Comparison of ENCODE assay signal across 8 cellular contexts in the genomic region with DNA sequence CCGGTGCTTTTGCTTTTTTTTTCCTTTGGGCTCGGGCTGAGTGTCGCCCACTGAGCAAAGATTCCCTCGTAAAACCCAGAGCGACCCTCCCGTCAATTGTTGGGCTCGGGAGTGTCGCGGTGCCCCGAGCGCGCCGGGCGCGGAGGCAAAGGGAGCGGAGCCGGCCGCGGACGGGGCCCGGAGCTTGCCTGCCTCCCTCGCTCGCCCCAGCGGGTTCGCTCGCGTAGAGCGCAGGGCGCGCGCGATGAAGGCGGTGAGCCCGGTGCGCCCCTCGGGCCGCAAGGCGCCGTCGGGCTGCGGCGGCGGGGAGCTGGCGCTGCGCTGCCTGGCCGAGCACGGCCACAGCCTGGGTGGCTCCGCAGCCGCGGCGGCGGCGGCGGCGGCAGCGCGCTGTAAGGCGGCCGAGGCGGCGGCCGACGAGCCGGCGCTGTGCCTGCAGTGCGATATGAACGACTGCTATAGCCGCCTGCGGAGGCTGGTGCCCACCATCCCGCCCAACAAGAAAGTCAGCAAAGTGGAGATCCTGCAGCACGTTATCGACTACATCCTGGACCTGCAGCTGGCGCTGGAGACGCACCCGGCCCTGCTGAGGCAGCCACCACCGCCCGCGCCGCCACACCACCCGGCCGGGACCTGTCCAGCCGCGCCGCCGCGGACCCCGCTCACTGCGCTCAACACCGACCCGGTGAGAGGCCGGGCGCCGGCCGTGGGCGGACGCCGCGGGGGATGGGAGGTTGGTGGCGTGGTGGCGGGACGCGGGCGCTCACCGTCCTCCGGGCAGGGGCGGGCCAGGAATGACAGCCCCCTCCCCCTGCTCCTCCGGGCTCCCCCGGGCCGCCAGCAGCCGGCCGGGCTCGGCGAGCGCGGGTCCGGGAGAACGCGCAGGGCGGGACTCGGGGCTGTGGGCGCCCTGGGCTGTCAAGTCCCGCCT. TPM values are rescaled to one million over a fixed set of nuclear protein-coding genes. Genes with fewer than 3 reads are reported as not detected.
DNase-seq lines count a peak whose midpoint lies in the region; ATAC-seq and TF ChIP-seq lines count a peak whose summit lies in the region.

No MANE protein-coding gene starts in this region.

- no peaks in the 10 kb centered on the region for H3K36me3 ChIP-seq in mammary epithelial cell (ENCODE audit: insufficient read depth, low read length)
- peaks cover 0 to 22% (median 12%) of the 10 kb centered on the region in 3 donors for H3K36me3 ChIP-seq in tibial artery
- H3K36me3 ChIP-seq in CD4-positive, alpha-beta memory T cell (ENCODE audit: insufficient read depth, low read length) = no peaks in the 10 kb centered on the region

- no TSS peak for BruUV-seq in mammary epithelial cell (replicated peaks; lab: Mats Ljungman, UMichigan)

- DNase-seq in activated CD4-positive, alpha-beta T cell treated with anti-CD3 and anti-CD28 coated beads for 48 hours = peak; percentile 4
- no peak for DNase-seq in activated CD4-positive, alpha-beta T cell treated with anti-CD3 and anti-CD28 coated beads for 1 hour
- DNase-seq in mammary epithelial cell (peak; percentile 29), kidney tubule cell (ENCODE audit: low spot score) (peak; percentile 60), tibial artery (peak in 1 of 2 donors; percentile 68), GF-D8 (lab: John Stamatoyannopoulos, UW) (no peak)
- no peak for DNase-seq in naive thymus-derived CD8-positive, alpha-beta T cell
- no peak for DNase-seq in CD4-positive, alpha-beta memory T cell

- CTCF ChIA-PET in mammary epithelial cell (lab: Charles Lee; ENCODE audit: low non-redundant PET) = interaction anchor here (0.6 kb wide), 1 partner anchor 33 kb away, joined by 4 read pairs; no protein-coding TSS in a partner anchor
- CTCF ChIA-PET in CD4-positive, alpha-beta memory T cell (lab: Charles Lee; ENCODE audit: partially characterized antibody) = no interaction called here

- H3K36me3 Mint-ChIP-seq in naive thymus-derived CD8-positive, alpha-beta T cell = peaks cover 0 to 6% (median 3%) of the 10 kb centered on the region in 3 donors
- H3K36me3 Mint-ChIP-seq in CD4-positive, alpha-beta memory T cell = no peaks in the 10 kb centered on the region

- H3K4me3 ChIP-seq in mammary epithelial cell (replicated peaks in 1 of 3; ENCODE audit: insufficient read depth in 1 of 3, low read depth in 2 of 3, low read length in 3 of 3) = peak overlapping the region; percentile 24 to 45 (median 39)
- peak overlapping the region; percentile 74 to 78 for H3K4me3 ChIP-seq in tibial artery
- H3K4me3 ChIP-seq in CD4-positive, alpha-beta memory T cell (ENCODE audit: low read length in 2 of 2) = no peak overlapping the region

- H3K9me3 ChIP-seq in mammary epithelial cell (replicated peaks; ENCODE audit: insufficient read depth, low read length) = no peaks in the 10 kb centered on the region
- H3K9me3 ChIP-seq in tibial artery = no peaks in the 10 kb centered on the region
- no peaks in the 10 kb centered on the region for H3K9me3 ChIP-seq in CD4-positive, alpha-beta memory T cell (ENCODE audit: control insufficient read depth in 1 of 2, low read length in 2 of 2)

- no peak for ATAC-seq in naive thymus-derived CD8-positive, alpha-beta T cell

- H3K27me3 Mint-ChIP-seq in naive thymus-derived CD8-positive, alpha-beta T cell = peaks cover 33 to 63% (median 41%) of the 10 kb centered on the region in 5 donors
- peaks cover 27 to 28% of the 10 kb centered on the region in 2 donors for H3K27me3 Mint-ChIP-seq in CD4-positive, alpha-beta memory T cell

- 1% methylated on average over 18 of the region's 122 CpGs for WGBS in mammary epithelial cell (ENCODE audit: low coverage, missing lambda C conversion rate)

- H2AFZ ChIP-seq in mammary epithelial cell (ENCODE audit: low read depth, low read length) = peak overlapping the region; percentile 80

- POLR2A ChIA-PET in naive thymus-derived CD8-positive, alpha-beta T cell (lab: Charles Lee) = no interaction called here
- POLR2A ChIA-PET in CD4-positive, alpha-beta memory T cell (lab: Charles Lee; ENCODE audit: partially characterized antibody) = no interaction called here

- H3K27me3 ChIP-seq in mammary epithelial cell (ENCODE audit: insufficient read depth, low read length) (peaks cover 36% of the 10 kb centered on the region), tibial artery (no peaks in the 10 kb centered on the region)
- no peaks in the 10 kb centered on the region for H3K27me3 ChIP-seq in CD4-positive, alpha-beta memory T cell (ENCODE audit: insufficient read depth, low read length)

- H4K20me1 ChIP-seq in mammary epithelial cell (ENCODE audit: insufficient read depth, low read length) = no peaks in the 10 kb centered on the region

- in situ Hi-C loops in mammary epithelial cell (cut with MboI; ENCODE audit: low sequenced_read_pairs in 2 of 2) = no loop called here

- intact Hi-C loops in mammary epithelial cell (cut with micrococcal nuclease) = no loop called here
- intact Hi-C loops in tibial artery (cut with DNase I; ENCODE audit: low total_unique reads) = loop anchor here (1.0 kb wide), 1 partner anchor 33 kb away; no protein-coding TSS in a partner anchor
- intact Hi-C loops in CD4-positive, alpha-beta memory T cell (cut with micrococcal nuclease) = no loop called here

- H3K4me1 ChIP-seq in mammary epithelial cell (ENCODE audit: insufficient read depth, low read length) (peaks cover 28% of the 10 kb centered on the region), tibial artery (peaks cover 0 to 18% (median 2%) of the 10 kb centered on the region in 4 donors)
- H3K4me1 ChIP-seq in CD4-positive, alpha-beta memory T cell (ENCODE audit: insufficient read depth, low read length) = no peaks in the 10 kb centered on the region

- peaks cover 0 to 9% (median 6%) of the 10 kb centered on the region in 4 donors for H3K4me1 Mint-ChIP-seq in naive thymus-derived CD8-positive, alpha-beta T cell
- peaks cover 2 to 15% (median 5%) of the 10 kb centered on the region in 4 donors for H3K4me1 Mint-ChIP-seq in CD4-positive, alpha-beta memory T cell

- TF ChIP-seq CTCF in mammary epithelial cell (conservative IDR thresholded peaks at IDR 0.05 in 1 of 2, IDR thresholded peaks at IDR 0.05 in 1 of 2; ENCODE audit: extremely low read depth in 1 of 2, insufficient read depth in 1 of 2, low read depth in 1 of 2, low read length in 2 of 2) = no peak
- TF ChIP-seq CTCF in tibial artery (IDR thresholded peaks at IDR 0.05) = no peak

- H3K27ac ChIP-seq in mammary epithelial cell (ENCODE audit: insufficient read depth, low read depth, low read length) (no peak overlapping the region), tibial artery (peak overlapping the region; percentile 97 to 98)
- no peak overlapping the region for H3K27ac ChIP-seq in CD4-positive, alpha-beta memory T cell (ENCODE audit: low read depth, low read length)

- no peak overlapping the region for H3K9ac ChIP-seq in mammary epithelial cell (ENCODE audit: insufficient read depth, low read length)

- H3K79me2 ChIP-seq in mammary epithelial cell (ENCODE audit: insufficient read depth, low read length) = no peaks in the 10 kb centered on the region

- H3K27ac Mint-ChIP-seq in naive thymus-derived CD8-positive, alpha-beta T cell = no peak overlapping the region
- H3K27ac Mint-ChIP-seq in CD4-positive, alpha-beta memory T cell = no peak overlapping the region

- H3K4me2 ChIP-seq in mammary epithelial cell (ENCODE audit: insufficient read depth, low read depth, low read length) = peak overlapping the region; percentile 90

- dilution Hi-C loops in mammary epithelial cell (cut with HindIII; ENCODE audit: low sequenced_read_pairs) = no loop called here

- no peak overlapping the region for H3K4me3 Mint-ChIP-seq in naive thymus-derived CD8-positive, alpha-beta T cell
- H3K4me3 Mint-ChIP-seq in CD4-positive, alpha-beta memory T cell = no peak overlapping the region

- H3K9me3 Mint-ChIP-seq in naive thymus-derived CD8-positive, alpha-beta T cell = peaks cover 0 to 7% (median 0%) of the 10 kb centered on the region in 9 donors
- peaks cover 0 to 14% (median 4%) of the 10 kb centered on the region in 8 donors for H3K9me3 Mint-ChIP-seq in CD4-positive, alpha-beta memory T cell

RNA-seq across cellular contexts. Expression of gene ID4, which starts 0.6 kb away (rescaled TPM):
- total RNA-seq in mammary epithelial cell = 10 to 100 TPM in 1 of 2 donors, not detected in 1; 32.5 TPM
- 0.05 TPM for polyA plus RNA-seq in mammary epithelial cell
- not detected for polyA minus RNA-seq in mammary epithelial cell
- total RNA-seq in naive thymus-derived CD8-positive, alpha-beta T cell = not detected
- polyA plus RNA-seq in naive thymus-derived CD8-positive, alpha-beta T cell = not detected
- total RNA-seq in CD4-positive, alpha-beta memory T cell = not detected
- polyA plus RNA-seq in CD4-positive, alpha-beta memory T cell = not detected

Comparison
In these comparisons a context has a peak if more than half of its experiments do, and no peak if none do; other contexts are left out.
1. DNase-seq: peak in activated CD4-positive, alpha-beta T cell treated with anti-CD3 and anti-CD28 coated beads for 48 hours (single experiment), mammary epithelial cell (single experiment) and kidney tubule cell (single experiment); none in activated CD4-positive, alpha-beta T cell treated with anti-CD3 and anti-CD28 coated beads for 1 hour (single experiment), GF-D8 (single experiment), naive thymus-derived CD8-positive, alpha-beta T cell (0 of 10) and CD4-positive, alpha-beta memory T cell (0 of 5).
2. H3K27ac ChIP-seq: peak in tibial artery (2 of 2); none in mammary epithelial cell (single experiment) and CD4-positive, alpha-beta memory T cell (single experiment).
3. H3K4me3 ChIP-seq: peak in mammary epithelial cell (3 of 3) and tibial artery (2 of 2); none in CD4-positive, alpha-beta memory T cell (0 of 2).